In genomic region chr1:214862421-214862820, GRCh38 we compare ENCODE assay signal across 22 cellular contexts.
DNase-seq lines count a peak whose midpoint lies in the region; ATAC-seq and TF ChIP-seq lines count a peak whose summit lies in the region.
"Had no signal": no experiment of that assay in that cellular context is flagged by ENCODE, and none has a peak within 500 bp of the region (broad histone marks: within the 10 kb centered on the region; RNA-seq: fewer than 3 reads in every experiment).

No MANE protein-coding gene starts in this region.

- DNase-seq in GM03348 (ENCODE audit: low spot score) (peak; percentile 27), epithelial cell of esophagus (ENCODE audit: low read depth) (peak; percentile 32), renal cortical epithelial cell (ENCODE audit: low read depth) (peak; percentile 49), NCI-H2107 treated with DMSO at 0.1 percent for 48 hours (lab: John Stamatoyannopoulos, UW; ENCODE audit: unreplicated experiment) (no peak)
- no peak for DNase-seq in effector CD4-positive, alpha-beta T cell
- DNase-seq in activated CD4-positive, alpha-beta T cell treated with anti-CD3 and anti-CD28 coated beads, Interleukin-2, amount 50 U/mL, for 1 hour: no peak
- DNase-seq: activated B cell treated with CpG ODN at 0.5 μM for 24 hours; activated CD4-positive, alpha-beta memory T cell treated with anti-CD3 and anti-CD28 coated beads, Interleukin-2, amount 10 ng/mL, durations not matched to agents 7 days and 5 days; C1 segment of cervical spinal cord; DMS79 treated with DMSO at 0.1 percent for 48 hours; endodermal cell; esophagus squamous epithelium; head of caudate nucleus; left cardiac atrium; NCI-H1092; NCI-H187 treated with DMSO at 0.1 percent for 48 hours; retina; stimulated activated CD4-positive, alpha-beta T cell treated with anti-CD3 and anti-CD28 coated beads, Interleukin-4, amount 100 ng/mL, for 1 hour; stimulated activated naive B cell treated with anti-CD40 and anti-IgM and Interleukin-4, amounts not matched to agents 10 μg/mL and 1 μg/mL and 100 μg/mL, for 72 hours; T1000 had no signal

- no peak for TF ChIP-seq CTCF in epithelial cell of esophagus (IDR thresholded peaks at IDR 0.05; ENCODE audit: insufficient read depth, low read depth, low read length, missing control alignments)

- peak; percentile 39 for ATAC-seq in SK-N-SH treated with all-trans-retinoic acid at 6 μM for 48 hours
- ATAC-seq: left cardiac atrium; stimulated activated naive B cell treated with anti-CD40 and anti-IgM and Interleukin-4, amounts not matched to agents 10 μg/mL and 1 μg/mL and 100 μg/mL, for 72 hours had no signal

- no peak overlapping the region for H3K4me3 ChIP-seq in epithelial cell of esophagus (ENCODE audit: low read length)
- H3K4me3 ChIP-seq: coronary artery, esophagus squamous epithelium had no signal

TF ChIP-seq in SK-N-SH treated with all-trans-retinoic acid at 6 μM for 48 hours, 23 proteins besides CTCF, POLR2A, EP300 and RAD21:
- no peak for TF ChIP-seq ESRRG (CRISPR knock-in tag; IDR thresholded peaks at IDR 0.05)
- peak; percentile 61; the same call in 1 of the 2 replicates for TF ChIP-seq TOX (CRISPR knock-in tag; IDR thresholded peaks at IDR 0.05; ENCODE audit: borderline replicate concordance)
TF ChIP-seq in SK-N-SH treated with all-trans-retinoic acid at 6 μM for 48 hours: peak in this region for 1.

Comparison
In these comparisons a context has a peak if more than half of its experiments do, and no peak if none do; other contexts are left out.
1. DNase-seq: peak in GM03348 (single experiment), epithelial cell of esophagus (single experiment) and renal cortical epithelial cell (single experiment); none in effector CD4-positive, alpha-beta T cell (single experiment), activated CD4-positive, alpha-beta T cell treated with anti-CD3 and anti-CD28 coated beads, Interleukin-2, amount 50 U/mL, for 1 hour (single experiment) and NCI-H2107 treated with DMSO at 0.1 percent for 48 hours (single experiment).